23 cellular contexts compared by ENCODE assay signal in the genomic region with DNA sequence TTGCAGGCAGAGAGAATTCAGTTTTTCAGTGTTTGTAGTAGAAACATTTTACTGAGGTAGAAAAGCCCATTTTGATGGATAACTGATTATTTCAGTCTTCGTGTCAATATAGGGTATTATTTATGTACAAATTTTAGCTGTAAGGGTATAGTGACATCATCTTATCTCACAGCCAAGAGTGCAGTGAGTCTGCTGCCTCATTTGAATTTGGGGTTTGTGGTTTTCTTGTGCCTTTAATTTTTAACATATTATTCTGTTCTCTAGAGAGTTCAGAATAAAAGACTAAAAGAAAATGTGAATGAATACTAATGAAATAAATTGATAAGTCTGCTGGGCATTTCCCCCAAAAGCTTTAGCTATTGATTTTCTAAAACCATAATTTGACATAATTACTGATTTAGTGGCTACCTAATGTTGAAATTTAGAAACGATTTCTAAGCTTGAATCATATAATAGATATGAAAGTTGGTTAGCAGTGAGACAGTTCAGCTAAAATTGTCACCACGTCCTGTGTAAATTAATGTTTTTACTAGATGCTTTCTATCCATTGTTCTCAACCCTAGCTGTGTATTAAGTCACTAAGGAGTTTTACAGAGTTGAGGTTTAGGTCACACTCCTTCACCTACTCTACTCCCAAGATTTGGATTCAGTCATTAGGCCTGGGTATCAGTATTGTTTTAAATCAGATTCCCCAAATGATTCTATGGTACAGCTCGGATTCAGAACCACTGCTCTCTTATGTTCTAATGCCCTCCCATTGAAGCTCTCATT. TPM values are rescaled to one million over a fixed set of nuclear protein-coding genes. Genes with fewer than 3 reads are reported as not detected.
DNase-seq lines count a peak whose midpoint lies in the region; ATAC-seq and TF ChIP-seq lines count a peak whose summit lies in the region.
"Had no signal": no experiment of that assay in that cellular context is flagged by ENCODE, and none has a peak within 500 bp of the region (broad histone marks: within the 10 kb centered on the region; RNA-seq: fewer than 3 reads in every experiment).

No MANE protein-coding gene starts in this region.

- no peaks in the 10 kb centered on the region for H3K4me1 ChIP-seq in colonic mucosa
- H3K4me1 ChIP-seq: BE2C had no signal

- no peaks in the 10 kb centered on the region for H3K36me3 ChIP-seq in colonic mucosa
- H3K36me3 ChIP-seq: BE2C had no signal

- H3K9ac ChIP-seq in colonic mucosa (ENCODE audit: low read depth in 2 of 2, low read length in 2 of 2), result no peak overlapping the region

- no peaks in the 10 kb centered on the region for H3K4me1 Mint-ChIP-seq in stimulated activated naive CD8-positive, alpha-beta T cell treated with anti-CD3 and anti-CD28 coated beads, Interleukin-15, amount 100 ng/mL, for 72 hours
- H3K4me1 Mint-ChIP-seq in stimulated activated effector memory CD8-positive, alpha-beta T cell treated with anti-CD3 and anti-CD28 coated beads, Interleukin-12 subunit alpha, Interleukin-12 subunit beta, amount 100 ng/mL, for 72 hours, result no peaks in the 10 kb centered on the region
- H3K4me1 Mint-ChIP-seq: CD8-positive, alpha-beta memory T cell had no signal

- no peaks in the 10 kb centered on the region for H3K27me3 ChIP-seq in colonic mucosa
- H3K27me3 ChIP-seq: BE2C had no signal

- H3K27ac ChIP-seq in colonic mucosa, result no peak overlapping the region

- no peak overlapping the region for H3K27ac Mint-ChIP-seq in stimulated activated naive CD8-positive, alpha-beta T cell treated with anti-CD3 and anti-CD28 coated beads, Interleukin-15, amount 100 ng/mL, for 72 hours
- H3K27ac Mint-ChIP-seq in stimulated activated effector memory CD8-positive, alpha-beta T cell treated with anti-CD3 and anti-CD28 coated beads, Interleukin-12 subunit alpha, Interleukin-12 subunit beta, amount 100 ng/mL, for 72 hours, result no peak overlapping the region
- H3K27ac Mint-ChIP-seq: CD8-positive, alpha-beta memory T cell; GM23338; IgD-negative memory B cell had no signal

- TF ChIP-seq CTCF in colonic mucosa (IDR thresholded peaks at IDR 0.05), result no peak

- peak; percentile 40 for ATAC-seq in stimulated activated naive CD8-positive, alpha-beta T cell treated with anti-CD3 and anti-CD28 coated beads, Interleukin-15, amount 100 ng/mL, for 72 hours
- no peak for ATAC-seq in stimulated activated naive CD8-positive, alpha-beta T cell treated with anti-CD3 and anti-CD28 coated beads, Interleukin-15, Interleukin-2, amounts not matched to agents 100 U/mL and 50 U/mL, for 24 hours
- ATAC-seq in HG02938 (IDR thresholded peaks at IDR 0.05; ENCODE audit: unreplicated experiment), result peak; percentile 50
- ATAC-seq in HG03460 (IDR thresholded peaks at IDR 0.05; ENCODE audit: unreplicated experiment), result peak; percentile 74
- peak; percentile 71 for ATAC-seq in stimulated activated effector memory CD8-positive, alpha-beta T cell treated with anti-CD3 and anti-CD28 coated beads, Interleukin-12 subunit alpha, Interleukin-12 subunit beta, amount 100 ng/mL, for 72 hours
- no peak for ATAC-seq in GM18858 (IDR thresholded peaks at IDR 0.05; ENCODE audit: unreplicated experiment)
- ATAC-seq: GM23338 had no signal

- no peak for DNase-seq in stimulated activated naive CD8-positive, alpha-beta T cell treated with anti-CD3 and anti-CD28 coated beads, Interleukin-15, amount 100 ng/mL, for 72 hours
- DNase-seq in stimulated activated naive CD8-positive, alpha-beta T cell treated with anti-CD3 and anti-CD28 coated beads, Interleukin-15, Interleukin-2, amounts not matched to agents 100 U/mL and 50 U/mL, for 24 hours, result no peak
- no peak for DNase-seq in stimulated activated effector memory CD8-positive, alpha-beta T cell treated with anti-CD3 and anti-CD28 coated beads, Interleukin-12 subunit alpha, Interleukin-12 subunit beta, amount 100 ng/mL, for 72 hours (ENCODE audit: low spot score in 2 of 2)
- no peak for DNase-seq in colonic mucosa
- DNase-seq in effector CD4-positive, alpha-beta T cell, result no peak
- DNase-seq: ACHN; BE2C; C1 segment of cervical spinal cord; CD4-positive, CD25-positive, alpha-beta regulatory T cell; CD8-positive, alpha-beta memory T cell; COR-L47; DMS 273 treated with DMSO at 0.1 percent for 48 hours; DMS53; DND-41; EL; HCEC 1CT; Kasumi-1; KBM-7 had no signal

- H3K36me3 Mint-ChIP-seq in stimulated activated effector memory CD8-positive, alpha-beta T cell treated with anti-CD3 and anti-CD28 coated beads, Interleukin-12 subunit alpha, Interleukin-12 subunit beta, amount 100 ng/mL, for 72 hours, result peaks cover 27% of the 10 kb centered on the region

- no peak overlapping the region for H3K4me3 ChIP-seq in colonic mucosa
- H3K4me3 ChIP-seq: GM23338 had no signal

- H3K27me3 Mint-ChIP-seq in stimulated activated naive CD8-positive, alpha-beta T cell treated with anti-CD3 and anti-CD28 coated beads, Interleukin-15, amount 100 ng/mL, for 72 hours, result no peaks in the 10 kb centered on the region
- H3K27me3 Mint-ChIP-seq: CD4-positive, CD25-positive, alpha-beta regulatory T cell; CD8-positive, alpha-beta memory T cell; IgD-negative memory B cell had no signal

- intact Hi-C loops in colonic mucosa (cut with DNase I), result no loop called here

- H3K9me3 ChIP-seq in colonic mucosa, result no peaks in the 10 kb centered on the region
- H3K9me3 ChIP-seq: BE2C had no signal

- no peak overlapping the region for H3K4me3 Mint-ChIP-seq in stimulated activated naive CD8-positive, alpha-beta T cell treated with anti-CD3 and anti-CD28 coated beads, Interleukin-15, amount 100 ng/mL, for 72 hours
- no peak overlapping the region for H3K4me3 Mint-ChIP-seq in stimulated activated effector memory CD8-positive, alpha-beta T cell treated with anti-CD3 and anti-CD28 coated beads, Interleukin-12 subunit alpha, Interleukin-12 subunit beta, amount 100 ng/mL, for 72 hours
- H3K4me3 Mint-ChIP-seq: CD4-positive, CD25-positive, alpha-beta regulatory T cell; CD8-positive, alpha-beta memory T cell; GM23338; IgD-negative memory B cell had no signal

- H3K9me3 Mint-ChIP-seq in stimulated activated naive CD8-positive, alpha-beta T cell treated with anti-CD3 and anti-CD28 coated beads, Interleukin-15, amount 100 ng/mL, for 72 hours, result no peaks in the 10 kb centered on the region
- H3K9me3 Mint-ChIP-seq in stimulated activated effector memory CD8-positive, alpha-beta T cell treated with anti-CD3 and anti-CD28 coated beads, Interleukin-12 subunit alpha, Interleukin-12 subunit beta, amount 100 ng/mL, for 72 hours, result no peaks in the 10 kb centered on the region
- H3K9me3 Mint-ChIP-seq: CD4-positive, CD25-positive, alpha-beta regulatory T cell; CD8-positive, alpha-beta memory T cell; GM23338; IgD-negative memory B cell had no signal

RNA-seq across cellular contexts. Expression of a gene that starts 37.3 kb away (rescaled TPM):
- 10 to 100 TPM; 17.6 to 69.3 TPM for total RNA-seq in colonic mucosa

RNA-seq across cellular contexts. Expression of a gene that starts 37.6 kb away (rescaled TPM):
- total RNA-seq in colonic mucosa, result 10 to 100 TPM in 1 of 2 donors, 1 to 10 TPM in 1; 7.5 to 16.7 TPM

Comparison
In these comparisons a context has a peak if more than half of its experiments do, and no peak if none do; other contexts are left out.
1. ATAC-seq: peak in stimulated activated naive CD8-positive, alpha-beta T cell treated with anti-CD3 and anti-CD28 coated beads, Interleukin-15, amount 100 ng/mL, for 72 hours (single experiment), HG02938 (single experiment), HG03460 (single experiment) and stimulated activated effector memory CD8-positive, alpha-beta T cell treated with anti-CD3 and anti-CD28 coated beads, Interleukin-12 subunit alpha, Interleukin-12 subunit beta, amount 100 ng/mL, for 72 hours (single experiment); none in stimulated activated naive CD8-positive, alpha-beta T cell treated with anti-CD3 and anti-CD28 coated beads, Interleukin-15, Interleukin-2, amounts not matched to agents 100 U/mL and 50 U/mL, for 24 hours (single experiment) and GM18858 (single experiment).